ENCODE assay signal across 30 cellular contexts in the genomic region with DNA sequence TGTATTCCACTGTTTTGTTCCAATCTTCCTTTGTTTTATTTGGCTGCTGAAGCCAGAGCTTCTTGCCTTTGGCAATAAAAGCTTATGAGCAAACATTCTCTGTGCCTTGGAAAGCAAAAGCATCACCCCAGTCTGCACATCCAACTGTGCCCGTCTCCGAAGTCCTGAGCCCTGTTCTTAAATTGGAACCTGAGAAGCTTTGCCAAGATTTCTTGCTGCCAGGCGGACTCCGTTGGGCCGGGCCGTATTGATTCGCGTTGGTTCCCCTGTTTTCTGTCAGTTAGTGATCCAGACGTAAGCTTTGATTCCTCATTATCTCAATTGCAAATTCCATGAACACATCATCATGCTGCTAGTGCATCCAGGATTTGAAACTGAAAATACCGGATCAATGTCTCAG.
DNase-seq lines count a peak whose midpoint lies in the region; ATAC-seq, FAIRE-seq and TF ChIP-seq lines count a peak whose summit lies in the region.
"Had no signal": no experiment of that assay in that cellular context is flagged by ENCODE, and none has a peak within 500 bp of the region (broad histone marks: within the 10 kb centered on the region; RNA-seq: fewer than 3 reads in every experiment).

No MANE protein-coding gene starts in this region.

- FAIRE-seq in urothelium cell line (lab: Jason Lieb, UNC): no peak
- FAIRE-seq: A549, GM19239, K562 had no signal

- H3K9me3 ChIP-seq in esophagus muscularis mucosa: no peaks in the 10 kb centered on the region
- H3K9me3 ChIP-seq: A549, heart right ventricle, lower lobe of right lung, mucosa of descending colon, Peyer's patch, suprapubic skin, upper lobe of left lung had no signal

- peak; percentile 15 for DNase-seq in left ventricle myocardium superior
- no peak for DNase-seq in left cardiac atrium
- peak; percentile 75 for DNase-seq in cerebellar cortex (ENCODE audit: low spot score)
- peak; percentile 11 for DNase-seq in midbrain (lab: John Stamatoyannopoulos, UW)
- DNase-seq in urothelium cell line (ENCODE audit: low spot score): no peak
- no peak for DNase-seq in esophagus muscularis mucosa (ENCODE audit: extremely low spot score)
- no peak for DNase-seq in GM19238 (ENCODE audit: insufficient read length, low spot score)
- DNase-seq in NCI-H187 (lab: John Stamatoyannopoulos, UW): no peak
- DNase-seq: activated CD4-positive, alpha-beta T cell treated with anti-CD3 and anti-CD28 coated beads for 36 hours; AML-193; foreskin keratinocyte; GOT3; heart right ventricle; lower lobe of right lung; mucosa of descending colon; natural killer cell; NCI-H1092 treated with DMSO at 0.1 percent for 48 hours; NCI-H1930; NCI-H526 treated with DMSO at 0.1 percent for 48 hours; Peyer's patch; SIG-M5; stimulated activated naive CD4-positive, alpha-beta T cell had no signal

- no peaks in the 10 kb centered on the region for H3K36me3 ChIP-seq in esophagus muscularis mucosa
- H3K36me3 ChIP-seq: cardiac muscle cell, heart right ventricle, lower lobe of right lung, Peyer's patch, suprapubic skin, upper lobe of left lung had no signal

- 72% methylated on average over 10 of the region's 10 CpGs for WGBS in esophagus muscularis mucosa

- no peak overlapping the region for H3K4me3 ChIP-seq in esophagus muscularis mucosa
- H3K4me3 ChIP-seq: A549, cardiac muscle cell, heart right ventricle, K562, lower lobe of right lung, mucosa of descending colon, Peyer's patch, skin epidermis, suprapubic skin, upper lobe of left lung had no signal

- TF ChIP-seq POLR2A in esophagus muscularis mucosa (IDR thresholded peaks at IDR 0.05; ENCODE audit: low read depth): no peak

- TF ChIP-seq EP300 in esophagus muscularis mucosa (IDR thresholded peaks at IDR 0.05): no peak

- H3K27me3 ChIP-seq in esophagus muscularis mucosa: no peaks in the 10 kb centered on the region
- H3K27me3 ChIP-seq: cardiac muscle cell, foreskin keratinocyte, heart right ventricle, Peyer's patch, suprapubic skin, upper lobe of left lung had no signal

- TF ChIP-seq CTCF in esophagus muscularis mucosa (IDR thresholded peaks at IDR 0.05): no peak

- ATAC-seq in left ventricle myocardium superior (no peak), left cardiac atrium (no peak)
- ATAC-seq: A549; activated CD4-positive, alpha-beta T cell treated with anti-CD3 and anti-CD28 coated beads for 36 hours; esophagus mucosa; foreskin keratinocyte; heart right ventricle; K562; lower lobe of right lung; mucosa of descending colon; natural killer cell had no signal

- intact Hi-C loops in left ventricle myocardium superior (cut with micrococcal nuclease): no loop called here
- intact Hi-C loops in left cardiac atrium (cut with DNase I): no loop called here
- intact Hi-C loops in esophagus muscularis mucosa (cut with DNase I): no loop called here

- no peaks in the 10 kb centered on the region for H3K4me1 ChIP-seq in esophagus muscularis mucosa
- H3K4me1 ChIP-seq: A549, foreskin keratinocyte, heart right ventricle, lower lobe of right lung, Peyer's patch, suprapubic skin, upper lobe of left lung had no signal

- H3K27ac ChIP-seq in esophagus muscularis mucosa (replicated peaks in 1 of 4): no peak overlapping the region
- H3K27ac ChIP-seq: A549, cardiac muscle cell, foreskin keratinocyte, heart right ventricle, lower lobe of right lung, Peyer's patch, skin epidermis, suprapubic skin, upper lobe of left lung had no signal

Comparison
In these comparisons a context has a peak if more than half of its experiments do, and no peak if none do; other contexts are left out.
1. DNase-seq: peak in left ventricle myocardium superior (single experiment), cerebellar cortex (single experiment) and midbrain (single experiment); none in left cardiac atrium (single experiment), urothelium cell line (single experiment), esophagus muscularis mucosa (single experiment), GM19238 (single experiment) and NCI-H187 (0 of 2).